ENCODE assay signal across 21 cellular contexts in the genomic region with DNA sequence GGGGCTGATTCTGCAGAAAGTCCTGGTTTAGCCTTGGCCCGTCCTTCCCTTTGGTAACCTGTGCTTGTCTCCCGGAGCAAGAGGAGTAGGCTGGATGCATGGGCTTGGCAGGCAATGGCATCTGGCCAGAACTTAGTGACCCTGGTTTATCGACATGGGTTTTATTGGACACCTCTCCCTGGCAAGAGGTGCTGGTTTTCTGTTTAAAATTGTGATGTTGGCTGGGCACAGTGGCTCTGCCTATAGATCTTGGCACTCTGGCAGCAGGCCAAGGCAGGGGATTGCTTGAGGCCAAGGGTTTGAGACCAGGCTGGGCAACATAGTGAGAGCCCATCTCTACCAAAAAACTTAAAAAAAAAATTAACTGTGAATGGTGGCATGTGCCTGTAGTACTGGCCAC. TPM values are rescaled to one million over a fixed set of nuclear protein-coding genes. Genes with fewer than 3 reads are reported as not detected.
"Had no signal": no experiment of that assay in that cellular context is flagged by ENCODE, and none has a peak within 500 bp of the region (broad histone marks: within the 10 kb centered on the region; RNA-seq: fewer than 3 reads in every experiment).

No MANE protein-coding gene starts in this region.

- ATAC-seq: Panc1, PC-3, SK-N-SH treated with all-trans-retinoic acid at 6 μM for 48 hours had no signal

- FAIRE-seq: HTR-8/SVneo had no signal

- H3K4me1 ChIP-seq: SJCRH30 had no signal

- H3K9me3 ChIP-seq: SJCRH30 had no signal

- H3K27ac ChIP-seq: HL-60, RWPE1, SJCRH30 had no signal

- DNase-seq: KBM-7; MV-4-11; NCI-H1048; NCI-H1105; NCI-H1436 treated with DMSO at 0.1 percent for 48 hours; NCI-H1694; NCI-H187 treated with DMSO at 0.1 percent for 48 hours; NCI-H2029 treated with DMSO at 0.1 percent for 48 hours; NCI-H446 treated with DMSO at 0.1 percent for 48 hours; NCI-H526; NCI-H748 treated with DMSO at 0.1 percent for 48 hours; NK-92 treated with Interleukin-12 subunit alpha and Interleukin-12 subunit beta, amount 100 ng/mL, for 24 hours; PC-3; SHP77; SJCRH30 had no signal

- H3K36me3 ChIP-seq: SJCRH30 had no signal

- H3K4me3 ChIP-seq: SJCRH30 had no signal

RNA-seq across cellular contexts. Expression of a gene that starts 31.2 kb away (rescaled TPM):
- total RNA-seq: MCF 10A, PC-3, SJCRH30 had no signal
